ENCODE assay signal across 20 cellular contexts in the genomic region with DNA sequence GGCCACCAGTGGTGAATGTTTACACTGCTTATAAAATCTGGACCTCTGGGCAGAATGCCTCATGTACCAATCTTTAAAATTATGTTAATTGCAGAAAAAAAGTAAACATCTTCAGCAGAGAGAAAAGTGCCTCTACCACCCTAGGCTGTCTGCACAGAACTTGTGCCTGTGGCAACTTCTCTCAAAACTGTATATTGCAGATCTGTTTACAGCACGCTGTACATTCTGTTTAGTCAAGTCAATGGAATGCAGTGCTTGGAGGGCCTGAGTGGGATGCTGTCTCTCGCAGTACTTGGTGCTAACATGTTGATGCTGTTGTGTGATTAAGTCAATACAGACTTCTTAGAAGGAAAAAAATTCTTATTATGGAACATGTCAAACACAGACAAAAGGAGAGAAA.
DNase-seq lines count a peak whose midpoint lies in the region; ATAC-seq and TF ChIP-seq lines count a peak whose summit lies in the region.
"Had no signal": no experiment of that assay in that cellular context is flagged by ENCODE, and none has a peak within 500 bp of the region (broad histone marks: within the 10 kb centered on the region; RNA-seq: fewer than 3 reads in every experiment).

No MANE protein-coding gene starts in this region.

- no peak overlapping the region for H3K9ac ChIP-seq in adipocyte (ENCODE audit: low read length)
- H3K9ac ChIP-seq: neural progenitor cell had no signal

- H3K9me3 ChIP-seq in adipocyte (ENCODE audit: control insufficient read depth, low read length), result no peaks in the 10 kb centered on the region

- no peak for TF ChIP-seq CTCF in retinal pigment epithelial cell (conservative IDR thresholded peaks at IDR 0.05; ENCODE audit: low read depth, low read length)

- no peak for ATAC-seq in GM21737 (IDR thresholded peaks at IDR 0.05; ENCODE audit: unreplicated experiment)
- ATAC-seq: activated T-cell treated with anti-CD3 and anti-CD28 coated beads, Interleukin-2, amount 50 U/mL, for 4 hours; GM12878 had no signal

- H3K4me3 ChIP-seq in adipocyte (ENCODE audit: low read length), result no peak overlapping the region
- H3K4me3 ChIP-seq in retinal pigment epithelial cell (ENCODE audit: low read length), result no peak overlapping the region
- H3K4me3 ChIP-seq: GM12878, neural progenitor cell had no signal

- peaks cover 9% of the 10 kb centered on the region for H3K27me3 ChIP-seq in adipocyte (replicated peaks; ENCODE audit: control insufficient read depth, insufficient read depth, low read length)

- peaks cover 9% of the 10 kb centered on the region for H3K4me1 ChIP-seq in adipocyte (ENCODE audit: control insufficient read depth, insufficient read depth, low read length)
- H3K4me1 ChIP-seq: neural progenitor cell had no signal

- DNase-seq in ELR (ENCODE audit: low read depth) (peak; percentile 56), adipocyte (ENCODE audit: low read depth) (peak; percentile 75), fibroblast of peridontal ligament (ENCODE audit: extremely low read depth) (peak; percentile 9), retinal pigment epithelial cell (ENCODE audit: low read depth) (peak; percentile 28), SIG-M5 treated with dmso at 0.1 percent for 504 hours (lab: John Stamatoyannopoulos, UW; ENCODE audit: unreplicated experiment) (no peak), NCI-H187 treated with DMSO at 0.1 percent for 48 hours (lab: John Stamatoyannopoulos, UW) (no peak), GDM1 (lab: John Stamatoyannopoulos, UW) (no peak)
- DNase-seq: activated CD4-positive, alpha-beta memory T cell treated with anti-CD3 and anti-CD28 coated beads, Interleukin-2, amount 10 ng/mL, durations not matched to agents 7 days and 5 days; activated naive CD8-positive, alpha-beta T cell treated with anti-CD3 and anti-CD28 coated beads for 36 hours; activated T-cell treated with anti-CD3 and anti-CD28 coated beads, Interleukin-2, amount 50 U/mL, for 4 hours; endodermal cell; glutamatergic neuron; midbrain; NCI-H2029; NCI-H446 treated with DMSO at 0.1 percent for 48 hours; stimulated activated CD4-positive, alpha-beta T cell treated with anti-CD3 and anti-CD28 coated beads, Interleukin-1b, Interleukin-23, amount 100 ng/mL, for 48 hours; WERI-Rb-1 had no signal

- H3K36me3 ChIP-seq in adipocyte (ENCODE audit: control insufficient read depth, insufficient read depth, low read length, severe bottlenecking), result no peaks in the 10 kb centered on the region
- H3K36me3 ChIP-seq: neural progenitor cell, WERI-Rb-1 had no signal

Comparison
In these comparisons a context has a peak if more than half of its experiments do, and no peak if none do; other contexts are left out.
1. DNase-seq: peak in ELR (single experiment), adipocyte (single experiment), fibroblast of peridontal ligament (single experiment) and retinal pigment epithelial cell (single experiment); none in SIG-M5 treated with dmso at 0.1 percent for 504 hours (single experiment), NCI-H187 treated with DMSO at 0.1 percent for 48 hours (single experiment) and GDM1 (single experiment).